20 cellular contexts compared by ENCODE assay signal in genomic region chr14:99233222-99234035, GRCh38. TPM values are rescaled to one million over a fixed set of nuclear protein-coding genes. Genes with fewer than 3 reads are reported as not detected.
DNase-seq lines count a peak whose midpoint lies in the region; ATAC-seq, FAIRE-seq and TF ChIP-seq lines count a peak whose summit lies in the region.
"Had no signal": no experiment of that assay in that cellular context is flagged by ENCODE, and none has a peak within 500 bp of the region (broad histone marks: within the 10 kb centered on the region; RNA-seq: fewer than 3 reads in every experiment).

No MANE protein-coding gene starts in this region.

- RAD21 ChIA-PET in GM12878 (lab: Charles Lee; ENCODE audit: unreplicated experiment), result interaction anchor here (0.9 to 2.5 kb wide), 2 partner anchors 28 to 32 kb away, joined by 3 to 9 read pairs; no protein-coding TSS in a partner anchor

- POLR2A ChIA-PET in activated CD4-positive, alpha-beta T cell treated with anti-CD3 and anti-CD28 coated beads for 36 hours (lab: Charles Lee), result interaction anchor here (0.6 to 1.2 kb wide), 4 partner anchors 14 to 68 kb away, joined by 3 to 9 read pairs (median 3); no protein-coding TSS in a partner anchor
- POLR2A ChIA-PET in GM12878 (lab: Charles Lee), result interaction anchor here (0.7 kb wide), 1 partner anchor 8 kb away, joined by 4 read pairs; no protein-coding TSS in a partner anchor

- TF ChIP-seq POLR2A in GM12878 (IDR thresholded peaks at IDR 0.05; ENCODE audit: low read depth, low read length), result no peak

- no peak overlapping the region for H4K8ac ChIP-seq in neuronal stem cell (ENCODE audit: low read depth, low read length)

- H3K9me3 ChIP-seq in NT2/D1 (ENCODE audit: insufficient read depth, low read length) (no peaks in the 10 kb centered on the region), GM12878 (replicated peaks; ENCODE audit: control insufficient read depth, insufficient read depth, low read length) (peaks cover 2% of the 10 kb centered on the region; the same call in 1 of the 3 replicates), neuronal stem cell (replicated peaks in 1 of 2; ENCODE audit: control insufficient read depth in 2 of 2, insufficient read depth in 1 of 2, low read depth in 1 of 2, low read length in 2 of 2) (peaks cover 0 to 6% of the 10 kb centered on the region in 2 donors)
- H3K9me3 ChIP-seq: right lobe of liver, upper lobe of right lung had no signal

- H3K27me3 ChIP-seq in NT2/D1 (ENCODE audit: insufficient read depth, insufficient read length) (no peaks in the 10 kb centered on the region), GM12878 (replicated peaks in 1 of 2; ENCODE audit: control insufficient read depth in 2 of 2, insufficient read depth in 2 of 2, low read length in 1 of 2) (no peaks in the 10 kb centered on the region), neuronal stem cell (ENCODE audit: control insufficient read depth in 3 of 3, insufficient read depth in 3 of 3, low read depth in 1 of 3, low read length in 3 of 3) (peaks cover 0 to 47% (median 0%) of the 10 kb centered on the region in 3 experiments)
- H3K27me3 ChIP-seq: right lobe of liver had no signal

- no peaks in the 10 kb centered on the region for H4K20me1 ChIP-seq in GM12878 (ENCODE audit: control insufficient read depth, insufficient read depth)

- CTCF ChIA-PET in activated CD4-positive, alpha-beta T cell treated with anti-CD3 and anti-CD28 coated beads for 36 hours (lab: Charles Lee), result interaction anchor here (0.5 to 2.0 kb wide), 10 partner anchors 7 to 1064 kb away, joined by 3 to 6 read pairs (median 4); no protein-coding TSS in a partner anchor
- CTCF ChIA-PET in GM12878 (lab: Yijun Ruan, JAX), result interaction anchor here (0.6 to 0.8 kb wide), 2 partner anchors 36 to 138 kb away, joined by 3 read pairs; no protein-coding TSS in a partner anchor

- in situ Hi-C loops in GM12878 (cut with MboI), result no loop called here

- no peaks in the 10 kb centered on the region for H3K79me1 ChIP-seq in neuronal stem cell (ENCODE audit: low read depth, low read length)

- H3K36me3 ChIP-seq in NT2/D1 (ENCODE audit: insufficient read depth, insufficient read length, low read length) (no peaks in the 10 kb centered on the region), GM12878 (ENCODE audit: control insufficient read depth in 2 of 2, insufficient read depth in 2 of 2, low read length in 1 of 2) (no peaks in the 10 kb centered on the region), neuronal stem cell (replicated peaks in 1 of 2; ENCODE audit: control insufficient read depth in 2 of 2, insufficient read depth in 2 of 2, low read length in 2 of 2) (no peaks in the 10 kb centered on the region)
- H3K36me3 ChIP-seq: right lobe of liver, upper lobe of right lung, WERI-Rb-1 had no signal

- H2BK15ac ChIP-seq in neuronal stem cell (ENCODE audit: low read length), result peak overlapping the region; percentile 7

- peak overlapping the region; percentile 94 for H2AK5ac ChIP-seq in neuronal stem cell (ENCODE audit: low read depth, low read length)

- DNase-seq in activated CD4-positive, alpha-beta T cell treated with anti-CD3 and anti-CD28 coated beads for 36 hours, result no peak
- no peak for DNase-seq in activated CD4-positive, alpha-beta T cell treated with anti-CD3 and anti-CD28 coated beads, Interleukin-2, amount 50 U/mL, for 48 hours
- no peak for DNase-seq in NT2/D1 (ENCODE audit: low read depth, low spot score)
- DNase-seq in GM12878 (ENCODE audit: low read depth, low spot score), result no peak
- no peak for DNase-seq in neuronal stem cell (ENCODE audit: low spot score)
- no peak for DNase-seq in NCI-H2081 (lab: John Stamatoyannopoulos, UW)
- DNase-seq in MV-4-11 (lab: John Stamatoyannopoulos, UW), result no peak
- DNase-seq in NAMALWA (ENCODE audit: low spot score), result no peak
- DNase-seq: NCI-H187; NCI-H526; nucleus accumbens; PC-9; right lobe of liver; stimulated activated CD4-positive, alpha-beta T cell treated with anti-CD3 and anti-CD28 coated beads, Interleukin-2, amount 100 ng/mL, for 48 hours; upper lobe of right lung; WERI-Rb-1 had no signal

- no peak overlapping the region for H2BK12ac ChIP-seq in neuronal stem cell (ENCODE audit: low read length)

- peaks cover 21% of the 10 kb centered on the region for H3K4me1 ChIP-seq in NT2/D1 (ENCODE audit: insufficient read depth, insufficient read length)
- H3K4me1 ChIP-seq in GM12878 (ENCODE audit: control insufficient read depth, insufficient read depth, low read length), result no peaks in the 10 kb centered on the region; the same call in 1 of the 2 replicates
- peaks cover 0 to 14% of the 10 kb centered on the region in 2 donors for H3K4me1 ChIP-seq in neuronal stem cell (ENCODE audit: control insufficient read depth in 2 of 2, insufficient read depth in 1 of 2, low read depth in 1 of 2, low read length in 2 of 2)
- H3K4me1 ChIP-seq: right lobe of liver, upper lobe of right lung had no signal

- H3K14ac ChIP-seq in neuronal stem cell (ENCODE audit: low read length), result no peak overlapping the region

- no peaks in the 10 kb centered on the region for H3K27me3 Mint-ChIP-seq in activated CD4-positive, alpha-beta T cell treated with anti-CD3 and anti-CD28 coated beads for 36 hours

- peaks cover 53% of the 10 kb centered on the region for H3K36me3 Mint-ChIP-seq in activated CD4-positive, alpha-beta T cell treated with anti-CD3 and anti-CD28 coated beads for 36 hours (ENCODE audit: low read depth)

- H3K9ac ChIP-seq in NT2/D1 (ENCODE audit: insufficient read length, low read depth), result peak overlapping the region; percentile 18
- H3K9ac ChIP-seq in GM12878 (ENCODE audit: control insufficient read depth, insufficient read depth, low read length), result no peak overlapping the region
- H3K9ac ChIP-seq in neuronal stem cell (ENCODE audit: low read depth, low read length, poor library complexity), result no peak overlapping the region

- H3K4me1 Mint-ChIP-seq in activated CD4-positive, alpha-beta T cell treated with anti-CD3 and anti-CD28 coated beads for 36 hours, result peaks cover 93% of the 10 kb centered on the region

- H4K91ac ChIP-seq in neuronal stem cell (ENCODE audit: low read depth, low read length, poor library complexity), result no peak overlapping the region

- no peak for TF ChIP-seq CTCF in GM12878 (IDR thresholded peaks at IDR 0.05 in 2 of 3, conservative IDR thresholded peaks at IDR 0.05 in 1 of 3; ENCODE audit: control insufficient read depth in 2 of 3, extremely low read depth in 1 of 3, insufficient read depth in 1 of 3, low read depth in 3 of 3, low read length in 3 of 3)

- BruUV-seq in GM12878 (replicated peaks; lab: Mats Ljungman, UMichigan), result no TSS peak

- H3K4me3 Mint-ChIP-seq in activated CD4-positive, alpha-beta T cell treated with anti-CD3 and anti-CD28 coated beads for 36 hours, result peak overlapping the region; percentile 67
- H3K4me3 Mint-ChIP-seq: dendritic cell treated with granulocyte-macrophage colony-stimulating factor and Interleukin-4, amounts not matched to agents 40 ng/mL and 50 ng/mL, for 4 days had no signal

- SMC1A ChIA-PET in GM12878 (lab: Charles Lee; ENCODE audit: uncharacterized antibody, unreplicated experiment), result interaction anchor here (0.5 to 2.4 kb wide), 3 partner anchors 8 to 11 kb away, joined by 3 to 6 read pairs (median 6); no protein-coding TSS in a partner anchor

- peak overlapping the region; percentile 70 for H3K23ac ChIP-seq in neuronal stem cell (ENCODE audit: low read depth, low read length, poor library complexity)

- H3K4me2 ChIP-seq in GM12878 (ENCODE audit: control insufficient read depth, insufficient read depth), result no peak overlapping the region
- H3K4me2 ChIP-seq in neuronal stem cell (ENCODE audit: insufficient read depth, low read length, poor library complexity, severe bottlenecking), result no peak overlapping the region
- H3K4me2 ChIP-seq: PC-9 had no signal

- 14% methylated on average over 17 of the region's 17 CpGs for WGBS in GM12878 (ENCODE audit: insufficient coverage, insufficient replicate concordance, low lambda C conversion rate, missing lambda C conversion rate)
- WGBS in neuronal stem cell (ENCODE audit: extremely low coverage in 2 of 2, insufficient read length in 2 of 2, insufficient replicate concordance in 1 of 2), 2 donors, result no CpG with 5 or more reads among the region's 17 CpGs

- H2BK5ac ChIP-seq in neuronal stem cell (ENCODE audit: low read length), result peak overlapping the region; percentile 25

- no peak overlapping the region for H3K4ac ChIP-seq in neuronal stem cell (ENCODE audit: low read length)

- ATAC-seq in activated CD4-positive, alpha-beta T cell treated with anti-CD3 and anti-CD28 coated beads for 36 hours, result no peak
- ATAC-seq in GM12878, result no peak
- ATAC-seq: right lobe of liver, upper lobe of right lung had no signal

- H3K27ac ChIP-seq in GM12878 (ENCODE audit: control insufficient read depth, insufficient read depth) (no peak overlapping the region), neuronal stem cell (replicated peaks; ENCODE audit: low read length) (no peak overlapping the region)
- H3K27ac ChIP-seq: PC-9, right lobe of liver, upper lobe of right lung, WERI-Rb-1 had no signal

- H2AFZ ChIP-seq in GM12878 (ENCODE audit: control insufficient read depth, low read depth, low read length) (no peak overlapping the region), neuronal stem cell (ENCODE audit: low read length) (no peak overlapping the region)
- H2AFZ ChIP-seq: PC-9 had no signal

- peak overlapping the region; percentile 73 for H3K18ac ChIP-seq in neuronal stem cell (ENCODE audit: low read length)

- no peak for FAIRE-seq in GM12878 (lab: Jason Lieb, UNC)
- FAIRE-seq: H54 had no signal

- peak overlapping the region; percentile 95 for H3K27ac Mint-ChIP-seq in activated CD4-positive, alpha-beta T cell treated with anti-CD3 and anti-CD28 coated beads for 36 hours
- H3K27ac Mint-ChIP-seq: dendritic cell treated with granulocyte-macrophage colony-stimulating factor and Interleukin-4, amounts not matched to agents 40 ng/mL and 50 ng/mL, for 4 days had no signal

- H3K4me3 ChIP-seq in NT2/D1 (ENCODE audit: insufficient read length, low read depth), result no peak overlapping the region
- H3K4me3 ChIP-seq in GM12878, result no peak overlapping the region
- no peak overlapping the region for H3K4me3 ChIP-seq in neuronal stem cell (ENCODE audit: low read length in 2 of 2)
- H3K4me3 ChIP-seq: lung, PC-9, right lobe of liver, upper lobe of right lung had no signal

- peaks cover 3% of the 10 kb centered on the region for H3K9me3 Mint-ChIP-seq in activated CD4-positive, alpha-beta T cell treated with anti-CD3 and anti-CD28 coated beads for 36 hours (ENCODE audit: low read depth)

- TF ChIP-seq EP300 in GM12878 (IDR thresholded peaks at IDR 0.05; ENCODE audit: borderline replicate concordance in 1 of 2, control insufficient read depth in 1 of 2, low read depth in 2 of 2, low read length in 2 of 2), result no peak

- intact Hi-C loops in activated CD4-positive, alpha-beta T cell treated with anti-CD3 and anti-CD28 coated beads for 36 hours (cut with DNase I, micrococcal nuclease), result loop anchor here (2.0 to 10.0 kb wide), 5 partner anchors 15 to 1259 kb away; partner anchors contain the start of gene EVL (in 1 of the 2)
- intact Hi-C loops in GM12878 (cut with micrococcal nuclease; ENCODE audit: unreplicated experiment), result no loop called here

- H2BK120ac ChIP-seq in neuronal stem cell (ENCODE audit: low read depth, low read length), result no peak overlapping the region

- no peak for TF ChIP-seq RAD21 in GM12878 (IDR thresholded peaks at IDR 0.05; ENCODE audit: insufficient read depth, low read depth, low read length)

- H3K79me2 ChIP-seq in GM12878 (ENCODE audit: control insufficient read depth, insufficient read depth, low read length), result no peaks in the 10 kb centered on the region

RNA-seq across cellular contexts. Expression of gene BCL11B, which starts 38.6 kb away (rescaled TPM):
- 10 to 100 TPM; 62.1 to 66.2 TPM for total RNA-seq in activated CD4-positive, alpha-beta T cell treated with anti-CD3 and anti-CD28 coated beads for 36 hours
- 6.7 and 7.9 TPM in 2 replicates for total RNA-seq in GM12878 (2013; cell fraction: nucleolus; rRNA removed)
- total RNA-seq in GM12878 (2014; rRNA removed), result 1.9 and 2.6 TPM in 2 replicates
- total RNA-seq in GM12878 (2014; rRNA removed; fragmentation: Illumina TruSeq; extraction: Trizol), result 1.3 and 1.6 TPM in 2 replicates
- total RNA-seq in GM12878 (2021), result 5.3 and 5.5 TPM in 2 replicates
- polyA plus RNA-seq in GM12878 (2011; ENCODE audit: low read depth), result 0.12 TPM
- polyA plus RNA-seq in GM12878 (2011; rRNA removed), result 1.4 and 1.7 TPM in 2 replicates
- polyA plus RNA-seq in GM12878 (2011; cell fraction: cytosol; rRNA removed), result 1.2 and 1.6 TPM in 2 replicates
- polyA plus RNA-seq in GM12878 (2011; cell fraction: nucleus; rRNA removed), result 2.2 and 2.5 TPM in 2 replicates
- 0.22 and 0.24 TPM in 2 replicates for polyA plus RNA-seq in GM12878 (2012)
- 1.00 and 1.3 TPM in 2 replicates for polyA plus RNA-seq in GM12878 (2014; fragmentation: Illumina TruSeq; extraction: Trizol)
- polyA plus RNA-seq in GM12878 (2014; fragmentation: Nextera tagmentation; extraction: Ambion mirVana), result 1 to 10 TPM in 1 of 2 experiments, under 1 TPM in 1; 0.38 to 1.7 TPM
- 1.4 and 1.6 TPM in 2 replicates for polyA plus RNA-seq in GM12878 (2014; rRNA removed)
- under 1 TPM; 0.64 to 0.71 TPM for polyA plus RNA-seq in GM12878 (2016; fragmentation: Nextera tagmentation; extraction: Ambion mirVana)
- polyA minus RNA-seq in GM12878 (2011; rRNA and poly(A)+ RNA removed), result 3.1 and 3.5 TPM in 2 replicates
- 2.6 and 4.1 TPM in 2 replicates for polyA minus RNA-seq in GM12878 (2011; cell fraction: cytosol; rRNA and poly(A)+ RNA removed)
- polyA minus RNA-seq in GM12878 (2011; cell fraction: nucleus; rRNA and poly(A)+ RNA removed), result 2.8 and 4.0 TPM in 2 replicates
- polyA plus RNA-seq in neuronal stem cell (2013, experiment 1 of 2), result 0.77 TPM
- 0.90 TPM for polyA plus RNA-seq in neuronal stem cell (2013, experiment 2 of 2)
- total RNA-seq: PC-9 had no signal
- polyA plus RNA-seq: CD14-positive monocyte had no signal

Comparison
In these comparisons a context has a peak if more than half of its experiments do, and no peak if none do; other contexts are left out.
1. RNA of gene BCL11B, which starts 38.6 kb away (total RNA-seq): 62.1 to 66.2 TPM in activated CD4-positive, alpha-beta T cell treated with anti-CD3 and anti-CD28 coated beads for 36 hours; 1.3 to 7.9 TPM in GM12878; every median in the first group is over 4 times any median in the second.